ENCODE assay signal across 24 cellular contexts in the genomic region with DNA sequence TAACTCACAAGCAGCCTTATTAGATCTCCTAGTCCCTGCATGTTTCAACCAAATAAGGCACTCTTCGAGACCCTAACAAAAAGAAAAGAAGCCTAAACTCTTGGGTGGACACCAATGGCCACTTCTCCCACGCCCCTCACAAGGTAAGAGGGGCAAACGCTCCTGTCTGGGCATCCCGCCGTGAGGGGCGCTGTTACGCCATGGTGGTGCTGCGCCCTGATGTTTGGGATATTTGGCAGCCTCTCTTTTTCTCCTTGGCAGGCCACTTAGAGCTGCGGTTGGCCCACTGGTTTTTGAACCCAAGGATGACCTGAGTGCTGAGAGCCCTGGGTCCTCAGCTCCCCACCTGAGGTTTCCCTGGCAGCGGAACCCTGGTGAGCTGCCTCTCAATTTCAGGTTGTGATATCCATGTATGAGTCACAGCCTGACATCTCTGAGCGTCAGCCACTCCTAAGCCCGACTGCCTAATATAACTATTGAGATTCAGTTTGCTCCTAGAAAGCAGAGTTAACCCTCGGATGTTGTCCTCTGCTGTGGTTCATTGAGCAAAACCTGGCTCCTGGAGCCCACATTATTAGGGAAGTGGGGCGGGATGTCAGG.
DNase-seq lines count a peak whose midpoint lies in the region; ATAC-seq and TF ChIP-seq lines count a peak whose summit lies in the region.
"Had no signal": no experiment of that assay in that cellular context is flagged by ENCODE, and none has a peak within 500 bp of the region (broad histone marks: within the 10 kb centered on the region; RNA-seq: fewer than 3 reads in every experiment).

No MANE protein-coding gene starts in this region.

- no peak overlapping the region for H3K4me2 ChIP-seq in OCI-LY1 (ENCODE audit: low read length)

- DNase-seq in ELR (ENCODE audit: low read depth) (peak; percentile 59), esophagus muscularis mucosa (ENCODE audit: extremely low spot score) (no peak), sigmoid colon (no peak), SHP77 (lab: John Stamatoyannopoulos, UW) (no peak), mucosa of gallbladder (ENCODE audit: low spot score) (no peak), T-helper 17 cell (no peak)
- DNase-seq: activated CD8-positive, alpha-beta T cell treated with anti-CD3 and anti-CD28 coated beads, Interleukin-2, amount 10 ng/mL, durations not matched to agents 7 days and 5 days; activated naive CD8-positive, alpha-beta T cell treated with anti-CD3 and anti-CD28 coated beads for 36 hours; activated T-cell treated with anti-CD3 and anti-CD28 coated beads, Interleukin-2, amount 50 U/mL, for 48 hours; effector CD4-positive, alpha-beta T cell; KG1; midbrain; NCI-H1048; NCI-H2081; NCI-H524 treated with DMSO at 0.1 percent for 48 hours; occipital lobe; RPMI8226; stimulated activated CD4-positive, alpha-beta T cell treated with anti-CD3 and anti-CD28 coated beads, Interleukin-4, amount 100 ng/mL, for 4 hours; stimulated activated CD8-positive, alpha-beta memory T cell treated with anti-CD3 and anti-CD28 coated beads, Interleukin-4, amount 100 ng/mL, for 48 hours; T-cell had no signal

- no peaks in the 10 kb centered on the region for H4K20me1 ChIP-seq in OCI-LY1 (ENCODE audit: insufficient read depth, low read length)

- intact Hi-C loops in esophagus muscularis mucosa (cut with DNase I), result no loop called here
- intact Hi-C loops in sigmoid colon (cut with DNase I), result loop anchor here (5.0 kb wide), 2 partner anchors 138 to 183 kb away; no protein-coding TSS in a partner anchor

- peaks cover 2% of the 10 kb centered on the region for H3K36me3 Mint-ChIP-seq in T-helper 17 cell (ENCODE audit: low read depth)
- H3K36me3 Mint-ChIP-seq: activated naive CD8-positive, alpha-beta T cell treated with anti-CD3 and anti-CD28 coated beads for 36 hours; T-cell had no signal

- TF ChIP-seq CTCF in OCI-LY1 (IDR thresholded peaks at IDR 0.05; ENCODE audit: low read length) (peak; percentile 39; the same call in 1 of the 2 replicates), esophagus muscularis mucosa (IDR thresholded peaks at IDR 0.05) (peak; percentile 41 to 45 (median 42)), sigmoid colon (IDR thresholded peaks at IDR 0.05) (peak in 2 of 4 experiments; percentile 17 to 43)

- H3K27me3 ChIP-seq in OCI-LY1 (ENCODE audit: insufficient read depth, low read length), result no peaks in the 10 kb centered on the region; the same call in 1 of the 2 replicates
- no peaks in the 10 kb centered on the region for H3K27me3 ChIP-seq in esophagus muscularis mucosa
- H3K27me3 ChIP-seq in sigmoid colon, result no peaks in the 10 kb centered on the region
- H3K27me3 ChIP-seq: suprapubic skin had no signal

- H3K27ac Mint-ChIP-seq in T-helper 17 cell, result no peak overlapping the region
- H3K27ac Mint-ChIP-seq: activated CD8-positive, alpha-beta T cell treated with anti-CD3 and anti-CD28 coated beads, Interleukin-2, amount 10 ng/mL, durations not matched to agents 7 days and 5 days; activated naive CD8-positive, alpha-beta T cell treated with anti-CD3 and anti-CD28 coated beads for 36 hours; T-cell had no signal

- TF ChIP-seq EP300 in esophagus muscularis mucosa (IDR thresholded peaks at IDR 0.05) (no peak), sigmoid colon (IDR thresholded peaks at IDR 0.05) (no peak)

- no peaks in the 10 kb centered on the region for H3F3A ChIP-seq in OCI-LY1 (ENCODE audit: insufficient read depth, low read length)

- peaks cover 51% of the 10 kb centered on the region for H3K27me3 Mint-ChIP-seq in T-helper 17 cell
- H3K27me3 Mint-ChIP-seq: activated naive CD8-positive, alpha-beta T cell treated with anti-CD3 and anti-CD28 coated beads for 36 hours had no signal

- no peaks in the 10 kb centered on the region for H3K4me1 ChIP-seq in OCI-LY1 (ENCODE audit: insufficient read depth, low read length, severe bottlenecking)
- peaks cover 19 to 75% (median 62%) of the 10 kb centered on the region in 4 donors for H3K4me1 ChIP-seq in esophagus muscularis mucosa
- peaks cover 0 to 82% (median 60%) of the 10 kb centered on the region in 4 donors for H3K4me1 ChIP-seq in sigmoid colon

- H3K27ac ChIP-seq in OCI-LY1 (ENCODE audit: low read depth, low read length, poor library complexity, severe bottlenecking), result no peak overlapping the region
- peak overlapping the region; percentile 83 to 96 (median 94) for H3K27ac ChIP-seq in esophagus muscularis mucosa (replicated peaks in 1 of 4)
- peak overlapping the region; percentile 91 to 98 (median 95) for H3K27ac ChIP-seq in sigmoid colon
- H3K27ac ChIP-seq: suprapubic skin had no signal

- H3K36me3 ChIP-seq in OCI-LY1 (ENCODE audit: insufficient read depth, low read length) (no peaks in the 10 kb centered on the region), esophagus muscularis mucosa (no peaks in the 10 kb centered on the region), sigmoid colon (no peaks in the 10 kb centered on the region)
- H3K36me3 ChIP-seq: suprapubic skin had no signal

- no peak for TF ChIP-seq POLR2A in esophagus muscularis mucosa (IDR thresholded peaks at IDR 0.05; ENCODE audit: low read depth)
- no peak for TF ChIP-seq POLR2A in sigmoid colon (IDR thresholded peaks at IDR 0.05)

- H3K79me2 ChIP-seq in OCI-LY1 (ENCODE audit: insufficient read depth, low read length), result no peaks in the 10 kb centered on the region

- no peaks in the 10 kb centered on the region for H3K4me1 Mint-ChIP-seq in T-helper 17 cell
- H3K4me1 Mint-ChIP-seq: activated naive CD8-positive, alpha-beta T cell treated with anti-CD3 and anti-CD28 coated beads for 36 hours; T-cell had no signal

- no peak overlapping the region for H3K9ac ChIP-seq in OCI-LY1 (ENCODE audit: low read length)

- H3K4me3 ChIP-seq in OCI-LY1 (ENCODE audit: low read depth, low read length, poor library complexity, severe bottlenecking), result no peak overlapping the region
- H3K4me3 ChIP-seq in esophagus muscularis mucosa, result peak overlapping the region in 3 of 4 donors; percentile 22 to 46 (median 26)
- no peak overlapping the region for H3K4me3 ChIP-seq in sigmoid colon
- H3K4me3 ChIP-seq: skin epidermis, suprapubic skin had no signal

- no peak overlapping the region for H3K4me3 Mint-ChIP-seq in T-helper 17 cell
- H3K4me3 Mint-ChIP-seq: activated CD8-positive, alpha-beta T cell treated with anti-CD3 and anti-CD28 coated beads, Interleukin-2, amount 10 ng/mL, durations not matched to agents 7 days and 5 days; activated naive CD8-positive, alpha-beta T cell treated with anti-CD3 and anti-CD28 coated beads for 36 hours; T-cell had no signal

- H3K9me2 ChIP-seq in OCI-LY1 (ENCODE audit: low read depth, low read length), result no peaks in the 10 kb centered on the region

- WGBS in esophagus muscularis mucosa, result 47% methylated on average over 13 of the region's 14 CpGs
- WGBS in sigmoid colon, 2 donors, result 85 to 87% methylated on average over 14 of the region's 14 CpGs

- no peak overlapping the region for H2AFZ ChIP-seq in OCI-LY1 (ENCODE audit: low read length)

- H3K9me3 ChIP-seq in OCI-LY1 (ENCODE audit: low read length) (no peaks in the 10 kb centered on the region), esophagus muscularis mucosa (no peaks in the 10 kb centered on the region), sigmoid colon (no peaks in the 10 kb centered on the region), T-helper 17 cell (ENCODE audit: control insufficient read depth, low read length, poor library complexity, severe bottlenecking) (no peaks in the 10 kb centered on the region)
- H3K9me3 ChIP-seq: suprapubic skin had no signal

- no peak for ATAC-seq in HG02642 (IDR thresholded peaks at IDR 0.05; ENCODE audit: poor library complexity, unreplicated experiment)
- no peak for ATAC-seq in T-helper 17 cell
- ATAC-seq: activated CD8-positive, alpha-beta T cell treated with anti-CD3 and anti-CD28 coated beads, Interleukin-2, amount 10 ng/mL, durations not matched to agents 7 days and 5 days; T-cell had no signal

Comparison
In these comparisons a context has a peak if more than half of its experiments do, and no peak if none do; other contexts are left out.
1. H3K4me3 ChIP-seq: peak in esophagus muscularis mucosa (3 of 4); none in OCI-LY1 (single experiment) and sigmoid colon (0 of 4).